In genomic region chr7:120442838-120443237, GRCh38 we compare ENCODE assay signal across 17 cellular contexts.
DNase-seq lines count a peak whose midpoint lies in the region; ATAC-seq lines count a peak whose summit lies in the region.
"Had no signal": no experiment of that assay in that cellular context is flagged by ENCODE, and none has a peak within 500 bp of the region (broad histone marks: within the 10 kb centered on the region; RNA-seq: fewer than 3 reads in every experiment).

No MANE protein-coding gene starts in this region.

- DNase-seq in NCI-H2081 treated with DMSO at 0.1 percent for 48 hours (lab: John Stamatoyannopoulos, UW), result no peak
- DNase-seq in AG08395 (ENCODE audit: low spot score), result no peak
- no peak for DNase-seq in stimulated activated CD4-positive, alpha-beta T cell treated with anti-CD3 and anti-CD28 coated beads, Interleukin-2, amount 100 ng/mL, for 24 hours
- no peak for DNase-seq in amygdala (lab: John Stamatoyannopoulos, UW)
- DNase-seq: COR-L47; effector memory CD4-positive, alpha-beta T cell; heart left ventricle; naive thymus-derived CD8-positive, alpha-beta T cell; NCI-H1105 treated with DMSO at 0.1 percent for 48 hours; psoas muscle; T-helper 1 cell; thyroid gland; WERI-Rb-1 had no signal

- ATAC-seq in GM18519 (IDR thresholded peaks at IDR 0.05; ENCODE audit: low FRiP score, unreplicated experiment) (peak; percentile 53), GM21390 (IDR thresholded peaks at IDR 0.05; ENCODE audit: unreplicated experiment) (peak; percentile 27), HG02885 (IDR thresholded peaks at IDR 0.05; ENCODE audit: poor library complexity, unreplicated experiment) (peak; percentile 59), HG03565 (IDR thresholded peaks at IDR 0.05; ENCODE audit: unreplicated experiment) (peak; percentile 50)
- ATAC-seq: heart left ventricle; naive thymus-derived CD8-positive, alpha-beta T cell; psoas muscle had no signal
